In the genomic region with DNA sequence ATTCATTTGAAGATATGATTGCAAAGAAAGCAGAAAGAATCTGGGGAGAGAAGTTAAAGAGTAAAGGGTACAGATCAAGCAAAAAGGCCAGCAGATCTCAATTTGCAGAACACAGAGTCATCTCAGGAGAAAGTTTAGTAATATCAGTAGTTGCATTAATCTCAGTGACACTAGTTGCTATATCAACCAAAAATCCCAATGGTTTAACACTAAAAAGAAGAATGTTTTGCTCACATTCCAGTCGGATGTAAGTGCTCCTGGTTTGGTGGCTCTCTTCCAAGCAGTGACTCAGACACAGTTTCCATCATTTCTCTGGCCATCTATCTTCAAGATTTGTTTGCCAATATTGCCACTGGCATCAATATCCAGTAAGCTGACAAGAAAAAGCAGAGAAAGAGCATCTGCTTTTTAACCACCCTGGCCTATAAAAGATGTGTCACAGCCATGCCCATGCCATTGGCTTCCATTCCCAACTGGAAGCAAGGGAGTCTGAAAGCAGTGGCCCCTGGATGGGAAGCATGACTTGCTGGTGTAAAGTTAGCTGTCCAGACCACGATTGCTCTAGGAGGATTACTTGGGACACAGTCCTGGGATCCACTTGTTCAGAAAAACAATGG, we compare ENCODE assay signal across 9 cellular contexts. TPM values are rescaled to one million over a fixed set of nuclear protein-coding genes. Genes with fewer than 3 reads are reported as not detected.
A peak's percentile ranks its signal among the peaks of the same experiment; 100 is the strongest.
DNase-seq lines count a peak whose midpoint lies in the region; ATAC-seq and TF ChIP-seq lines count a peak whose summit lies in the region.
"Had no signal": no experiment of that assay in that cellular context is flagged by ENCODE, and none has a peak within 500 bp of the region (broad histone marks: within the 10 kb centered on the region; RNA-seq: fewer than 3 reads in every experiment).

No MANE protein-coding gene starts in this region.

- H3K23ac ChIP-seq in H9 (ENCODE audit: insufficient read length, low read depth, low read length), result no peak overlapping the region

- H3K9me3 ChIP-seq in RWPE2 (ENCODE audit: severe bottlenecking) (no peaks in the 10 kb centered on the region), H9 (ENCODE audit: control insufficient read depth, low read depth, low read length) (no peaks in the 10 kb centered on the region)

- peak; percentile 13 for DNase-seq in activated CD4-positive, alpha-beta memory T cell treated with anti-CD3 and anti-CD28 coated beads for 36 hours
- no peak for DNase-seq in activated CD4-positive, alpha-beta memory T cell treated with anti-CD3 and anti-CD28 coated beads, Interleukin-2, amount 10 ng/mL, durations not matched to agents 7 days and 5 days
- DNase-seq in RWPE2 (ENCODE audit: low spot score) (no peak), NCI-H1417 treated with DMSO at 0.1 percent for 48 hours (lab: John Stamatoyannopoulos, UW) (no peak), H9 (no peak), NCI-H146 treated with DMSO at 0.1 percent for 48 hours (lab: John Stamatoyannopoulos, UW; ENCODE audit: unreplicated experiment) (no peak)
- DNase-seq in stimulated activated naive CD8-positive, alpha-beta T cell treated with anti-CD3 and anti-CD28 coated beads, Interleukin-15, amount 100 ng/mL, for 72 hours, result no peak
- DNase-seq: T-helper 17 cell had no signal

- peaks cover 18% of the 10 kb centered on the region for H3K4me1 Mint-ChIP-seq in activated CD4-positive, alpha-beta memory T cell treated with anti-CD3 and anti-CD28 coated beads for 36 hours (ENCODE audit: low read depth)
- H3K4me1 Mint-ChIP-seq in activated CD4-positive, alpha-beta memory T cell treated with anti-CD3 and anti-CD28 coated beads, Interleukin-2, amount 10 ng/mL, durations not matched to agents 7 days and 5 days, result peaks cover 11% of the 10 kb centered on the region
- peaks cover 4% of the 10 kb centered on the region for H3K4me1 Mint-ChIP-seq in stimulated activated naive CD8-positive, alpha-beta T cell treated with anti-CD3 and anti-CD28 coated beads, Interleukin-15, amount 100 ng/mL, for 72 hours
- peaks cover 10 to 12% of the 10 kb centered on the region in 2 experiments for H3K4me1 Mint-ChIP-seq in H9
- H3K4me1 Mint-ChIP-seq: T-helper 17 cell had no signal

- H3K4ac ChIP-seq in H9 (ENCODE audit: low read depth, low read length), result no peak overlapping the region

- no peak overlapping the region for H2BK12ac ChIP-seq in H9 (ENCODE audit: insufficient read length, low read depth, low read length)

- H3K27me3 Mint-ChIP-seq in activated CD4-positive, alpha-beta memory T cell treated with anti-CD3 and anti-CD28 coated beads for 36 hours, result peaks cover 26% of the 10 kb centered on the region
- H3K27me3 Mint-ChIP-seq in activated CD4-positive, alpha-beta memory T cell treated with anti-CD3 and anti-CD28 coated beads, Interleukin-2, amount 10 ng/mL, durations not matched to agents 7 days and 5 days, result peaks cover 32% of the 10 kb centered on the region
- H3K27me3 Mint-ChIP-seq in stimulated activated naive CD8-positive, alpha-beta T cell treated with anti-CD3 and anti-CD28 coated beads, Interleukin-15, amount 100 ng/mL, for 72 hours, result peaks cover 33% of the 10 kb centered on the region
- H3K27me3 Mint-ChIP-seq in H9 (ENCODE audit: low read depth), result no peaks in the 10 kb centered on the region

- no peaks in the 10 kb centered on the region for H3K9me3 Mint-ChIP-seq in activated CD4-positive, alpha-beta memory T cell treated with anti-CD3 and anti-CD28 coated beads for 36 hours
- H3K9me3 Mint-ChIP-seq in activated CD4-positive, alpha-beta memory T cell treated with anti-CD3 and anti-CD28 coated beads, Interleukin-2, amount 10 ng/mL, durations not matched to agents 7 days and 5 days, result no peaks in the 10 kb centered on the region
- no peaks in the 10 kb centered on the region for H3K9me3 Mint-ChIP-seq in stimulated activated naive CD8-positive, alpha-beta T cell treated with anti-CD3 and anti-CD28 coated beads, Interleukin-15, amount 100 ng/mL, for 72 hours
- H3K9me3 Mint-ChIP-seq in H9, result no peaks in the 10 kb centered on the region

- no peak overlapping the region for H3K18ac ChIP-seq in H9 (ENCODE audit: insufficient read length, low read depth, low read length)

- H3T11ph ChIP-seq in H9 (ENCODE audit: low read length), result no peak overlapping the region

- no peaks in the 10 kb centered on the region for H3K79me2 ChIP-seq in H9 (ENCODE audit: insufficient read depth, low read length)

- no peak overlapping the region for H4K91ac ChIP-seq in H9 (ENCODE audit: insufficient read length, low read depth, low read length)

- POLR2A ChIA-PET in activated CD4-positive, alpha-beta memory T cell treated with anti-CD3 and anti-CD28 coated beads for 36 hours (lab: Charles Lee), result interaction anchor here (0.8 kb wide), 1 partner anchor 49 kb away, joined by 3 read pairs; no protein-coding TSS in a partner anchor
- POLR2A ChIA-PET in activated CD4-positive, alpha-beta memory T cell treated with anti-CD3 and anti-CD28 coated beads, Interleukin-2, amount 10 ng/mL, durations not matched to agents 7 days and 5 days (lab: Charles Lee), result no interaction called here

- no peak overlapping the region for H2BK15ac ChIP-seq in H9 (ENCODE audit: low read depth, low read length)

- WGBS in H9 (ENCODE audit: extremely low coverage, insufficient read length, low lambda C conversion rate), result no CpG with 5 or more reads among the region's 2 CpGs

- H3K56ac ChIP-seq in H9 (ENCODE audit: insufficient read length, low read depth, low read length), result no peak overlapping the region

- CTCF ChIA-PET in activated CD4-positive, alpha-beta memory T cell treated with anti-CD3 and anti-CD28 coated beads for 36 hours (lab: Charles Lee), result interaction anchor here (0.6 to 2.7 kb wide), 5 partner anchors 8 to 92 kb away, joined by 3 to 15 read pairs (median 3); no protein-coding TSS in a partner anchor
- CTCF ChIA-PET in activated CD4-positive, alpha-beta memory T cell treated with anti-CD3 and anti-CD28 coated beads, Interleukin-2, amount 10 ng/mL, durations not matched to agents 7 days and 5 days (lab: Charles Lee), result interaction anchor here (1.9 to 2.1 kb wide), 2 partner anchors 10 to 11 kb away, joined by 7 to 8 read pairs; no protein-coding TSS in a partner anchor

- H3K4me1 ChIP-seq in RWPE2 (ENCODE audit: insufficient read depth, poor library complexity, severe bottlenecking), result no peaks in the 10 kb centered on the region
- H3K4me1 ChIP-seq in H9 (ENCODE audit: insufficient read depth, low read length), result peaks cover 2% of the 10 kb centered on the region; the same call in 1 of the 2 replicates

- H2AFZ ChIP-seq in H9 (ENCODE audit: low read length), result no peak overlapping the region

- no peak overlapping the region for H3K4me3 ChIP-seq in RWPE2 (ENCODE audit: severe bottlenecking)

- H4K5ac ChIP-seq in H9 (ENCODE audit: insufficient read length, low read depth, low read length), result no peak overlapping the region

- no peak overlapping the region for H3K9ac ChIP-seq in H9 (ENCODE audit: extremely low read depth, insufficient read length, low read length)

- no peaks in the 10 kb centered on the region for H4K20me1 ChIP-seq in H9 (ENCODE audit: control insufficient read depth, insufficient read depth, insufficient read length)

- H2BK20ac ChIP-seq in H9 (ENCODE audit: low read depth, low read length, poor library complexity, severe bottlenecking), result no peak overlapping the region

- H3K79me1 ChIP-seq in H9 (ENCODE audit: insufficient read depth, low read depth, low read length, poor library complexity, severe bottlenecking), result no peaks in the 10 kb centered on the region

- no peak overlapping the region for H2BK5ac ChIP-seq in H9 (ENCODE audit: insufficient read length, low read length)

- peak; percentile 75 for ATAC-seq in HG02840 (IDR thresholded peaks at IDR 0.05; ENCODE audit: low FRiP score, unreplicated experiment)
- ATAC-seq in RWPE2 (ENCODE audit: low read depth), result peak; percentile 60; the same call in 2 of the 3 replicates
- ATAC-seq in stimulated activated naive CD8-positive, alpha-beta T cell treated with anti-CD3 and anti-CD28 coated beads, Interleukin-15, amount 100 ng/mL, for 72 hours, result peak; percentile 83
- ATAC-seq: T-helper 17 cell had no signal

- H3K23me2 ChIP-seq in H9 (ENCODE audit: insufficient read length, low read depth, low read length, poor library complexity, severe bottlenecking), result no peaks in the 10 kb centered on the region

- no peak overlapping the region for H3K4me3 Mint-ChIP-seq in activated CD4-positive, alpha-beta memory T cell treated with anti-CD3 and anti-CD28 coated beads for 36 hours
- no peak overlapping the region for H3K4me3 Mint-ChIP-seq in activated CD4-positive, alpha-beta memory T cell treated with anti-CD3 and anti-CD28 coated beads, Interleukin-2, amount 10 ng/mL, durations not matched to agents 7 days and 5 days
- H3K4me3 Mint-ChIP-seq in stimulated activated naive CD8-positive, alpha-beta T cell treated with anti-CD3 and anti-CD28 coated beads, Interleukin-15, amount 100 ng/mL, for 72 hours, result no peak overlapping the region
- no peak overlapping the region for H3K4me3 Mint-ChIP-seq in H9
- H3K4me3 Mint-ChIP-seq: T-helper 17 cell had no signal

- no peak overlapping the region for H3K4me2 ChIP-seq in H9 (ENCODE audit: insufficient read depth, insufficient read length, low read length)

- H3K14ac ChIP-seq in H9 (ENCODE audit: insufficient read depth, low read length), result no peak overlapping the region

- H2BK120ac ChIP-seq in H9 (ENCODE audit: low read depth, low read length, poor library complexity, severe bottlenecking), result no peak overlapping the region

- intact Hi-C loops in activated CD4-positive, alpha-beta memory T cell treated with anti-CD3 and anti-CD28 coated beads for 36 hours (cut with micrococcal nuclease), result loop anchor here (1.0 kb wide), 2 partner anchors 33 to 45 kb away; no protein-coding TSS in a partner anchor

- TF ChIP-seq CTCF in RWPE2 (IDR thresholded peaks at IDR 0.05; ENCODE audit: poor library complexity, severe bottlenecking) (no peak), H9 (conservative IDR thresholded peaks at IDR 0.05) (no peak)

- no peak overlapping the region for H3K27ac Mint-ChIP-seq in activated CD4-positive, alpha-beta memory T cell treated with anti-CD3 and anti-CD28 coated beads for 36 hours
- H3K27ac Mint-ChIP-seq in activated CD4-positive, alpha-beta memory T cell treated with anti-CD3 and anti-CD28 coated beads, Interleukin-2, amount 10 ng/mL, durations not matched to agents 7 days and 5 days, result no peak overlapping the region
- H3K27ac Mint-ChIP-seq in stimulated activated naive CD8-positive, alpha-beta T cell treated with anti-CD3 and anti-CD28 coated beads, Interleukin-15, amount 100 ng/mL, for 72 hours, result no peak overlapping the region
- H3K27ac Mint-ChIP-seq in H9, result no peak overlapping the region
- H3K27ac Mint-ChIP-seq: T-helper 17 cell had no signal

- H3K36me3 Mint-ChIP-seq in activated CD4-positive, alpha-beta memory T cell treated with anti-CD3 and anti-CD28 coated beads for 36 hours, result no peaks in the 10 kb centered on the region
- H3K36me3 Mint-ChIP-seq in activated CD4-positive, alpha-beta memory T cell treated with anti-CD3 and anti-CD28 coated beads, Interleukin-2, amount 10 ng/mL, durations not matched to agents 7 days and 5 days (ENCODE audit: low read depth), result no peaks in the 10 kb centered on the region
- no peaks in the 10 kb centered on the region for H3K36me3 Mint-ChIP-seq in H9 (ENCODE audit: insufficient read depth in 1 of 3, low read depth in 3 of 3)

- H3K27me3 ChIP-seq in RWPE2 (ENCODE audit: insufficient read depth, poor library complexity, severe bottlenecking) (no peaks in the 10 kb centered on the region), H9 (ENCODE audit: insufficient read depth, low read length) (no peaks in the 10 kb centered on the region)

- no peak overlapping the region for H2AK5ac ChIP-seq in H9 (ENCODE audit: insufficient read length, low read length)

- H4K8ac ChIP-seq in H9 (replicated peaks; ENCODE audit: insufficient read length, low read depth, low read length), result no peak overlapping the region

- H3K27ac ChIP-seq in RWPE2 (ENCODE audit: poor library complexity, severe bottlenecking), result no peak overlapping the region
- H3K27ac ChIP-seq in H9 (ENCODE audit: insufficient read length, low read depth, low read length), result no peak overlapping the region

- no peaks in the 10 kb centered on the region for H3K36me3 ChIP-seq in RWPE2 (ENCODE audit: low read depth)

RNA-seq across cellular contexts. Expression of gene AIM2, which starts 45.5 kb away (rescaled TPM):
- 100 to 1,000 TPM; 216 to 224 TPM for total RNA-seq in activated CD4-positive, alpha-beta memory T cell treated with anti-CD3 and anti-CD28 coated beads for 36 hours
- 10 to 100 TPM; 28.1 to 28.2 TPM for total RNA-seq in activated CD4-positive, alpha-beta memory T cell treated with anti-CD3 and anti-CD28 coated beads, Interleukin-2, amount 10 ng/mL, durations not matched to agents 7 days and 5 days
- 0.90 and 1.1 TPM in 2 replicates for total RNA-seq in H9 (2021)

RNA-seq across cellular contexts. Expression of gene CADM3, which starts 49.3 kb away (rescaled TPM):
- total RNA-seq in activated CD4-positive, alpha-beta memory T cell treated with anti-CD3 and anti-CD28 coated beads for 36 hours, result not detected
- total RNA-seq in activated CD4-positive, alpha-beta memory T cell treated with anti-CD3 and anti-CD28 coated beads, Interleukin-2, amount 10 ng/mL, durations not matched to agents 7 days and 5 days, result not detected
- total RNA-seq in H9 (2021), result 5.6 and 5.7 TPM in 2 replicates
- total RNA-seq: T-helper 17 cell had no signal

Comparison
In these comparisons a context has a peak if more than half of its experiments do, and no peak if none do; other contexts are left out.
1. RNA of gene AIM2, which starts 45.5 kb away (total RNA-seq): 216 to 224 TPM in activated CD4-positive, alpha-beta memory T cell treated with anti-CD3 and anti-CD28 coated beads for 36 hours and 28.1 to 28.2 TPM in activated CD4-positive, alpha-beta memory T cell treated with anti-CD3 and anti-CD28 coated beads, Interleukin-2, amount 10 ng/mL, durations not matched to agents 7 days and 5 days; 0.90 to 1.1 TPM in H9; every median in the first group is over 10 times any median in the second.
2. Peak in every context shown above with its lines, with median percentiles within 50 percentile points of each other: ATAC-seq.